9 cellular contexts compared by ENCODE assay signal in the genomic region with DNA sequence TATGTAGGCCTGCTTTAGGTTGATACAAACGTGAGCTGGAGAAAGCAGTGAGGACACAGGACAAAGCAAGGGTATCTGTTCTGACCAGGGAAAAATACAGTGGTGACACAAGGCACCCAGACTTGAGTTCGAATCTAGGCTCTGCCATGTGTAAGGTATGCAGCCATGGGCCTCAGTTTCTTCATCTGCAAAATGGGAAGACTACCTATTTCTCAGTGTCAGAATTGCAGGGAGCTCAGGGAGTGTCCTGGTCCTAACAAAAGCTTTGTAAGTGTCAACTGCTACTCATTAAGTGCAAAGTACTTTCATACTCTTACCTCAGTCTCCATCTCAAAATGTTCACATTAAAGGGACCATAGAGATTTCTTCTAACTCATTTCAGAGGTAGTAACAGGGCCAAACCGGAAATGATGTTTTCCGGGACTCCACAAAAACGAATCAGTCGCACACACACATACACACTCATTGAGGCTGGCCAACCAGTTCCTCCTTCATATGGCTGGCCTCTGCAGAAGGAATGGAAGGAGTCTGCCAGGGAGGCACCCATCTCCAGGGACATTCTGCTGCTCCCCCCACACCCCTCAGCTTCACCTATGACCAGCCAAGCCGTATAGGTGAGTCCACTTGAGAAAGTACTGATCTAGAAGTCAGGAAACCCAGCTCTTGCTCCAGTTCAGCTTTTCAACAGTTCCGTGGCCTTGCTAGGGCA. TPM values are rescaled to one million over a fixed set of nuclear protein-coding genes. Genes with fewer than 3 reads are reported as not detected.
DNase-seq lines count a peak whose midpoint lies in the region; ATAC-seq and TF ChIP-seq lines count a peak whose summit lies in the region.
"Had no signal": no experiment of that assay in that cellular context is flagged by ENCODE, and none has a peak within 500 bp of the region (broad histone marks: within the 10 kb centered on the region; RNA-seq: fewer than 3 reads in every experiment).

No MANE protein-coding gene starts in this region.

- no peak overlapping the region for H3K4me3 ChIP-seq in cardiac muscle cell
- H3K4me3 ChIP-seq in left lung: no peak overlapping the region
- H3K4me3 ChIP-seq in transverse colon: peak overlapping the region in 1 of 4 donors; percentile 72
- H3K4me3 ChIP-seq: SJCRH30 had no signal

- TF ChIP-seq POLR2A in transverse colon (IDR thresholded peaks at IDR 0.05): no peak

- no peaks in the 10 kb centered on the region for H3K9me3 ChIP-seq in cardiac muscle cell (ENCODE audit: low read depth)
- H3K9me3 ChIP-seq in left lung: no peaks in the 10 kb centered on the region
- no peaks in the 10 kb centered on the region for H3K9me3 ChIP-seq in transverse colon
- H3K9me3 ChIP-seq: SJCRH30 had no signal

- DNase-seq in cardiac muscle cell (ENCODE audit: low read depth in 1 of 2, low spot score in 1 of 2) (peak in 1 of 2 donors; percentile 58), Right ventricle myocardium inferior (ENCODE audit: missing footprints) (no peak), activated B cell treated with CpG ODN at 0.5 μM for 24 hours (no peak), left lung (no peak), transverse colon (no peak), KG1 (lab: John Stamatoyannopoulos, UW) (no peak), NCI-H2171 (lab: John Stamatoyannopoulos, UW) (no peak), NAMALWA (ENCODE audit: low spot score) (no peak)

- H3K27ac ChIP-seq in cardiac muscle cell: peak overlapping the region; percentile 87
- H3K27ac ChIP-seq in left lung: peak overlapping the region; percentile 74 to 75
- peak overlapping the region; percentile 69 to 98 (median 90) for H3K27ac ChIP-seq in transverse colon
- H3K27ac ChIP-seq: SJCRH30 had no signal

- TF ChIP-seq EP300 in transverse colon (IDR thresholded peaks at IDR 0.05; ENCODE audit: low read depth): no peak

- no peaks in the 10 kb centered on the region for H3K9me3 Mint-ChIP-seq in activated B cell treated with CpG ODN at 0.5 μM for 24 hours

- H3K27me3 ChIP-seq in cardiac muscle cell (no peaks in the 10 kb centered on the region), left lung (no peaks in the 10 kb centered on the region), transverse colon (no peaks in the 10 kb centered on the region)
- H3K27me3 ChIP-seq: SJCRH30 had no signal

- H3K4me3 Mint-ChIP-seq in activated B cell treated with CpG ODN at 0.5 μM for 24 hours: peak overlapping the region; percentile 50

- in situ Hi-C loops in transverse colon (cut with MboI; ENCODE audit: low pct_ligation_motif_present in 1 of 4, low pct_unique_long_range_greater_than_20kb in 1 of 4, low sequenced_read_pairs in 3 of 4): loop anchor here in 1 of 4 donors (10.0 kb wide), 1 partner anchor 66 kb away; no protein-coding TSS in a partner anchor

- peaks cover 98% of the 10 kb centered on the region for H3K4me1 Mint-ChIP-seq in activated B cell treated with CpG ODN at 0.5 μM for 24 hours

- intact Hi-C loops in Right ventricle myocardium inferior (cut with DNase I) (no loop called here), activated B cell treated with CpG ODN at 0.5 μM for 24 hours (cut with micrococcal nuclease) (loop anchor here (1.0 kb wide), 1 partner anchor 9 kb away; no protein-coding TSS in a partner anchor), left lung (cut with DNase I) (no loop called here), transverse colon (cut with DNase I; ENCODE audit: low total_unique reads) (no loop called here)

- TF ChIP-seq CTCF in cardiac muscle cell (IDR thresholded peaks at IDR 0.05; ENCODE audit: low read depth, low read length): no peak
- TF ChIP-seq CTCF in activated B cell treated with CpG ODN at 0.5 μM for 24 hours (IDR thresholded peaks at IDR 0.05): no peak
- no peak for TF ChIP-seq CTCF in left lung (IDR thresholded peaks at IDR 0.05)
- no peak for TF ChIP-seq CTCF in transverse colon (IDR thresholded peaks at IDR 0.05)

- H3K4me1 ChIP-seq in cardiac muscle cell (ENCODE audit: low read depth) (peaks cover 93% of the 10 kb centered on the region), left lung (peaks cover 98 to 100% of the 10 kb centered on the region in 2 donors), transverse colon (peaks cover 92 to 100% (median 99%) of the 10 kb centered on the region in 4 donors)

- no peaks in the 10 kb centered on the region for H3K27me3 Mint-ChIP-seq in activated B cell treated with CpG ODN at 0.5 μM for 24 hours

- H3K36me3 Mint-ChIP-seq in activated B cell treated with CpG ODN at 0.5 μM for 24 hours (ENCODE audit: low read depth): peaks cover 6% of the 10 kb centered on the region

- CTCF ChIA-PET in activated B cell treated with CpG ODN at 0.5 μM for 24 hours (lab: Charles Lee): interaction anchor here (3.8 to 4.9 kb wide), 2 partner anchors 58 to 66 kb away, joined by 30 to 35 read pairs; no protein-coding TSS in a partner anchor

- ATAC-seq in Right ventricle myocardium inferior (no peak), activated B cell treated with CpG ODN at 0.5 μM for 24 hours (ENCODE audit: low read depth) (no peak), left lung (no peak)

- 28 to 38% methylated on average over 4 to 8 of the region's 8 CpGs for WGBS in transverse colon (ENCODE audit: low coverage in 1 of 2), 2 donors

- H3K27ac Mint-ChIP-seq in activated B cell treated with CpG ODN at 0.5 μM for 24 hours: peak overlapping the region; percentile 73

- H3K36me3 ChIP-seq in cardiac muscle cell (no peaks in the 10 kb centered on the region), left lung (no peaks in the 10 kb centered on the region), transverse colon (no peaks in the 10 kb centered on the region)

- POLR2A ChIA-PET in activated B cell treated with CpG ODN at 0.5 μM for 24 hours (lab: Charles Lee): interaction anchor here (1.0 to 8.0 kb wide), 3 partner anchors 7 to 58 kb away, joined by 3 to 91 read pairs (median 46); partner anchors contain the start of gene CTDSP2

RNA-seq across cellular contexts. Expression of gene CTDSP2, which starts 7.8 kb away (rescaled TPM):
- total RNA-seq in cardiac muscle cell (103 and 105 TPM in 2 replicates), Right ventricle myocardium inferior (105 TPM), activated B cell treated with CpG ODN at 0.5 μM for 24 hours (73.2 and 81.5 TPM in 2 replicates), left lung (100 to 1,000 TPM; 179 to 210 TPM), transverse colon (100 to 1,000 TPM; 174 to 268 (median 231) TPM)
- 82.9 and 108 TPM in 2 replicates for polyA plus RNA-seq in cardiac muscle cell

RNA-seq across cellular contexts. Expression of gene AVIL, which starts 20.2 kb away (rescaled TPM):
- 1.6 TPM in 2 replicates for total RNA-seq in cardiac muscle cell
- polyA plus RNA-seq in cardiac muscle cell: 1.7 and 2.9 TPM in 2 replicates
- 2.1 TPM for total RNA-seq in Right ventricle myocardium inferior
- total RNA-seq in activated B cell treated with CpG ODN at 0.5 μM for 24 hours: 1.5 and 3.1 TPM in 2 replicates
- total RNA-seq in left lung: 10 to 100 TPM; 10.5 to 12.8 TPM
- 10 to 100 TPM in 2 of 4 donors, 1 to 10 TPM in 2; 3.0 to 21.1 (median 9.1) TPM for total RNA-seq in transverse colon

RNA-seq across cellular contexts. Expression of gene TSFM, which starts 56.2 kb away (rescaled TPM):
- total RNA-seq in cardiac muscle cell: 22.6 and 34.4 TPM in 2 replicates
- polyA plus RNA-seq in cardiac muscle cell: 59.6 and 66.7 TPM in 2 replicates
- 48.2 TPM for total RNA-seq in Right ventricle myocardium inferior
- total RNA-seq in activated B cell treated with CpG ODN at 0.5 μM for 24 hours: 28.4 and 33.4 TPM in 2 replicates
- 10 to 100 TPM; 25.6 to 26.2 TPM for total RNA-seq in left lung
- 10 to 100 TPM in 3 of 4 donors, 1 to 10 TPM in 1; 1.4 to 23.2 (median 18.9) TPM for total RNA-seq in transverse colon
